2 cellular contexts compared by ENCODE assay signal in genomic region chr3:185740133-185740532, GRCh38.
TF ChIP-seq lines count a peak whose summit lies in the region.

No MANE protein-coding gene starts in this region.

TF ChIP-seq in IMR-90, 13 proteins besides CTCF, POLR2A, EP300 and RAD21:
- no peak for TF ChIP-seq MAZ (IDR thresholded peaks at IDR 0.05; ENCODE audit: borderline replicate concordance, low read depth, low read length)
- no peak for TF ChIP-seq MXI1 (IDR thresholded peaks at IDR 0.05; ENCODE audit: borderline replicate concordance, low read depth, low read length)
- TF ChIP-seq FOS (IDR thresholded peaks at IDR 0.05; ENCODE audit: low read depth, low read length) = no peak
- TF ChIP-seq CEBPB (IDR thresholded peaks at IDR 0.05; ENCODE audit: low read depth, low read length) = no peak
- TF ChIP-seq BHLHE40 (IDR thresholded peaks at IDR 0.05; ENCODE audit: low read depth, low read length) = no peak
- TF ChIP-seq CHD1 (IDR thresholded peaks at IDR 0.05; ENCODE audit: low read depth, low read length) = no peak
- TF ChIP-seq NFE2L2 (IDR thresholded peaks at IDR 0.05; ENCODE audit: low read depth, low read length) = no peak
- TF ChIP-seq MAFK (IDR thresholded peaks at IDR 0.05; ENCODE audit: low read depth, low read length) = no peak
- TF ChIP-seq USF2 (IDR thresholded peaks at IDR 0.05; ENCODE audit: low read depth, low read length) = no peak
- TF ChIP-seq RFX5 (IDR thresholded peaks at IDR 0.05; ENCODE audit: low read depth, low read length) = no peak
- no peak for TF ChIP-seq RCOR1 (IDR thresholded peaks at IDR 0.05; ENCODE audit: insufficient replicate concordance, low read length)
- no peak for TF ChIP-seq SMC3 (IDR thresholded peaks at IDR 0.05; ENCODE audit: low read depth, low read length)
- TF ChIP-seq ELK1 (IDR thresholded peaks at IDR 0.05; ENCODE audit: borderline replicate concordance, low read depth, low read length) = no peak

TF ChIP-seq in K562, 482 proteins besides CTCF, POLR2A, EP300 and RAD21:
- TF ChIP-seq ZKSCAN1 (IDR thresholded peaks at IDR 0.05; ENCODE audit: low read depth, low read length) (peak; percentile 84), ZNF184 (CRISPR knock-in tag; IDR thresholded peaks at IDR 0.05) (no peak)
